In genomic region chr17:82170412-82170961, GRCh38 we compare ENCODE assay signal across 1 cellular context.
TF ChIP-seq lines count a peak whose summit lies in the region.

No MANE protein-coding gene starts in this region.

TF ChIP-seq in HepG2, 621 proteins besides CTCF, POLR2A, EP300 and RAD21:
- no peak for TF ChIP-seq ZNF570 (CRISPR knock-in tag; IDR thresholded peaks at IDR 0.05; ENCODE audit: borderline replicate concordance)
- TF ChIP-seq, protein P1, sequence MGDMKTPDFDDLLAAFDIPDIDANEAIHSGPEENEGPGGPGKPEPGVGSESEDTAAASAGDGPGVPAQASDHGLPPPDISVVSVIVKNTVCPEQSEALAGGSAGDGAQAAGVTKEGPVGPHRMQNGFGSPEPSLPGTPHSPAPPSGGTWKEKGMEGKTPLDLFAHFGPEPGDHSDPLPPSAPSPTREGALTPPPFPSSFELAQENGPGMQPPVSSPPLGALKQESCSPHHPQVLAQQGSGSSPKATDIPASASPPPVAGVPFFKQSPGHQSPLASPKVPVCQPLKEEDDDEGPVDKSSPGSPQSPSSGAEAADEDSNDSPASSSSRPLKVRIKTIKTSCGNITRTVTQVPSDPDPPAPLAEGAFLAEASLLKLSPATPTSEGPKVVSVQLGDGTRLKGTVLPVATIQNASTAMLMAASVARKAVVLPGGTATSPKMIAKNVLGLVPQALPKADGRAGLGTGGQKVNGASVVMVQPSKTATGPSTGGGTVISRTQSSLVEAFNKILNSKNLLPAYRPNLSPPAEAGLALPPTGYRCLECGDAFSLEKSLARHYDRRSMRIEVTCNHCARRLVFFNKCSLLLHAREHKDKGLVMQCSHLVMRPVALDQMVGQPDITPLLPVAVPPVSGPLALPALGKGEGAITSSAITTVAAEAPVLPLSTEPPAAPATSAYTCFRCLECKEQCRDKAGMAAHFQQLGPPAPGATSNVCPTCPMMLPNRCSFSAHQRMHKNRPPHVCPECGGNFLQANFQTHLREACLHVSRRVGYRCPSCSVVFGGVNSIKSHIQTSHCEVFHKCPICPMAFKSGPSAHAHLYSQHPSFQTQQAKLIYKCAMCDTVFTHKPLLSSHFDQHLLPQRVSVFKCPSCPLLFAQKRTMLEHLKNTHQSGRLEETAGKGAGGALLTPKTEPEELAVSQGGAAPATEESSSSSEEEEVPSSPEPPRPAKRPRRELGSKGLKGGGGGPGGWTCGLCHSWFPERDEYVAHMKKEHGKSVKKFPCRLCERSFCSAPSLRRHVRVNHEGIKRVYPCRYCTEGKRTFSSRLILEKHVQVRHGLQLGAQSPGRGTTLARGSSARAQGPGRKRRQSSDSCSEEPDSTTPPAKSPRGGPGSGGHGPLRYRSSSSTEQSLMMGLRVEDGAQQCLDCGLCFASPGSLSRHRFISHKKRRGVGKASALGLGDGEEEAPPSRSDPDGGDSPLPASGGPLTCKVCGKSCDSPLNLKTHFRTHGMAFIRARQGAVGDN (CRISPR knock-in tag; IDR thresholded peaks at IDR 0.05): no peak
- no peak for TF ChIP-seq KDM1A (CRISPR knock-in tag; IDR thresholded peaks at IDR 0.05)
- TF ChIP-seq PLRG1 (conservative IDR thresholded peaks at IDR 0.05): no peak
- no peak for TF ChIP-seq FOXC1 (CRISPR knock-in tag; IDR thresholded peaks at IDR 0.05; ENCODE audit: borderline replicate concordance)
- no peak for TF ChIP-seq NFE2L2 (IDR thresholded peaks at IDR 0.05; ENCODE audit: low read length)
- no peak for TF ChIP-seq TEAD3 (CRISPR knock-in tag; optimal IDR thresholded peaks at IDR 0.05; ENCODE audit: borderline replicate concordance)
- TF ChIP-seq, protein P2, sequence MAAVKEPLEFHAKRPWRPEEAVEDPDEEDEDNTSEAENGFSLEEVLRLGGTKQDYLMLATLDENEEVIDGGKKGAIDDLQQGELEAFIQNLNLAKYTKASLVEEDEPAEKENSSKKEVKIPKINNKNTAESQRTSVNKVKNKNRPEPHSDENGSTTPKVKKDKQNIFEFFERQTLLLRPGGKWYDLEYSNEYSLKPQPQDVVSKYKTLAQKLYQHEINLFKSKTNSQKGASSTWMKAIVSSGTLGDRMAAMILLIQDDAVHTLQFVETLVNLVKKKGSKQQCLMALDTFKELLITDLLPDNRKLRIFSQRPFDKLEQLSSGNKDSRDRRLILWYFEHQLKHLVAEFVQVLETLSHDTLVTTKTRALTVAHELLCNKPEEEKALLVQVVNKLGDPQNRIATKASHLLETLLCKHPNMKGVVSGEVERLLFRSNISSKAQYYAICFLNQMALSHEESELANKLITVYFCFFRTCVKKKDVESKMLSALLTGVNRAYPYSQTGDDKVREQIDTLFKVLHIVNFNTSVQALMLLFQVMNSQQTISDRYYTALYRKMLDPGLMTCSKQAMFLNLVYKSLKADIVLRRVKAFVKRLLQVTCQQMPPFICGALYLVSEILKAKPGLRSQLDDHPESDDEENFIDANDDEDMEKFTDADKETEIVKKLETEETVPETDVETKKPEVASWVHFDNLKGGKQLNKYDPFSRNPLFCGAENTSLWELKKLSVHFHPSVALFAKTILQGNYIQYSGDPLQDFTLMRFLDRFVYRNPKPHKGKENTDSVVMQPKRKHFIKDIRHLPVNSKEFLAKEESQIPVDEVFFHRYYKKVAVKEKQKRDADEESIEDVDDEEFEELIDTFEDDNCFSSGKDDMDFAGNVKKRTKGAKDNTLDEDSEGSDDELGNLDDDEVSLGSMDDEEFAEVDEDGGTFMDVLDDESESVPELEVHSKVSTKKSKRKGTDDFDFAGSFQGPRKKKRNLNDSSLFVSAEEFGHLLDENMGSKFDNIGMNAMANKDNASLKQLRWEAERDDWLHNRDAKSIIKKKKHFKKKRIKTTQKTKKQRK (IDR thresholded peaks at IDR 0.05; ENCODE audit: low read length): no peak
- no peak for TF ChIP-seq PHB2 (IDR thresholded peaks at IDR 0.05; ENCODE audit: partially characterized antibody)
- TF ChIP-seq ZNF747 (CRISPR knock-in tag; IDR thresholded peaks at IDR 0.05; ENCODE audit: borderline replicate concordance): no peak
- TF ChIP-seq IRX3 (CRISPR knock-in tag; IDR thresholded peaks at IDR 0.05; ENCODE audit: borderline replicate concordance, low read depth): no peak
- TF ChIP-seq, protein P3, sequence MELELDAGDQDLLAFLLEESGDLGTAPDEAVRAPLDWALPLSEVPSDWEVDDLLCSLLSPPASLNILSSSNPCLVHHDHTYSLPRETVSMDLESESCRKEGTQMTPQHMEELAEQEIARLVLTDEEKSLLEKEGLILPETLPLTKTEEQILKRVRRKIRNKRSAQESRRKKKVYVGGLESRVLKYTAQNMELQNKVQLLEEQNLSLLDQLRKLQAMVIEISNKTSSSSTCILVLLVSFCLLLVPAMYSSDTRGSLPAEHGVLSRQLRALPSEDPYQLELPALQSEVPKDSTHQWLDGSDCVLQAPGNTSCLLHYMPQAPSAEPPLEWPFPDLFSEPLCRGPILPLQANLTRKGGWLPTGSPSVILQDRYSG (CRISPR knock-in tag; IDR thresholded peaks at IDR 0.05): no peak
- TF ChIP-seq ZBTB3 (CRISPR knock-in tag; IDR thresholded peaks at IDR 0.05; ENCODE audit: borderline replicate concordance, low read depth): no peak
- TF ChIP-seq CEBPB (IDR thresholded peaks at IDR 0.05; ENCODE audit: borderline replicate concordance, low read depth, low read length): no peak
- TF ChIP-seq POGZ (CRISPR knock-in tag; IDR thresholded peaks at IDR 0.05): no peak
- no peak for TF ChIP-seq ZNF775 (CRISPR knock-in tag; IDR thresholded peaks at IDR 0.05; ENCODE audit: borderline replicate concordance)
- no peak for TF ChIP-seq FOXP1 (IDR thresholded peaks at IDR 0.05)
- no peak for TF ChIP-seq FOXP1 (CRISPR knock-in tag; IDR thresholded peaks at IDR 0.05)
- no peak for TF ChIP-seq SP4 (CRISPR knock-in tag; IDR thresholded peaks at IDR 0.05)
TF ChIP-seq in HepG2: peak in this region for 0.
